ENCODE assay signal across 8 cellular contexts in the genomic region with DNA sequence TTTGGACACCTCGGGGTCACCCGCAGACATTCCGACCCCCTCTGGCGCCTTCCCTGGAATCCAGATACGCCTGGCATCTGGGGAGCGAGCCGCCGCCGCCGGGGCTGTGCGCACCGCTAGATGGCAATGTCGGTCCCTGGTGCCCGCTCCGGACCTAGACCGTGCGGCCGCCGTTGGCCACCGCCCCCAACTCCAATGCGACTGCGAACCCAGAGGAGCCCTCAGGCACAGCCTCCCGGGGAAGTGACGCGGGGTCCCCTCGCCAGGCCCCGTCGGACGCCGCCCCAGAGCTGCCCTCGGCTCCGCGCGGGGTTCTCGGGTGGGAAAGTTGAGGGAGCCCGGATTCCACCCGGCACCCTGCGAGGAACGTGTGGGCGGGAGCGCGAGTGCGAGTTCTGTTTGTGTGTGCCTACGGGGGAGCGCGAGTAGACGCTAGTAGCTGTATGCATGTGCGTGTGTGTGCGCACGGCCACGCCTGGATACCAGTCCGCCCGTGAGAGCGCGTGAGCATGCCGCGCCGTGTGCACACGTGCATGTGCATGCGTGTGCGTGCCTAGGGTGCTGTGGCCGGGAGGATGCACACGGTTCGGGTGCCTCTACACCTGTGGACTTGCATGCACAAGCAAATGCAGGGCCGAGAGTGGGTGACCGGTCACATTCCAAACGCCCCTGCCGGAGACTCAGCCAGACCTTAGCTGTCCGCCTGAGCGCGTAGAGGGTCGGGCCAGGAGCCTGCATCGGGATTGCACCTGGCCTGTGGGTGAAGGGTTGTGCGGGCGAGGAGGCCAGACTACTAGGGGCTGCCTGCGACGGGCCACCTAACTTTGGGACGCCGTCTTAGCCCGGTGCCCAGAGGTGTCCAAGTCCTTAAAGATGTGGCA. TPM values are rescaled to one million over a fixed set of nuclear protein-coding genes. Genes with fewer than 3 reads are reported as not detected.
DNase-seq lines count a peak whose midpoint lies in the region; ATAC-seq and TF ChIP-seq lines count a peak whose summit lies in the region.

No MANE protein-coding gene starts in this region.

- TF ChIP-seq CTCF in CD4-positive, alpha-beta T cell (IDR thresholded peaks at IDR 0.05): peak; percentile 66
- peak; percentile 74 for TF ChIP-seq CTCF in astrocyte of the cerebellum (IDR thresholded peaks at IDR 0.05; ENCODE audit: low read depth, low read length, missing control alignments)

- H3K4me3 ChIP-seq in astrocyte of the cerebellum (ENCODE audit: low read depth, low read length): peak overlapping the region; percentile 43

- H3K9me3 ChIP-seq in CD4-positive, alpha-beta T cell (ENCODE audit: control insufficient read depth, low read length): no peaks in the 10 kb centered on the region

- ATAC-seq in CD4-positive, alpha-beta T cell (ENCODE audit: poor library complexity): peak; percentile 30
- ATAC-seq in GM19351 (IDR thresholded peaks at IDR 0.05; ENCODE audit: unreplicated experiment): peak; percentile 54
- no peak for ATAC-seq in GM19023 (IDR thresholded peaks at IDR 0.05; ENCODE audit: unreplicated experiment)

- no peaks in the 10 kb centered on the region for H3K36me3 Mint-ChIP-seq in CD4-positive, alpha-beta T cell (ENCODE audit: low read depth)

- in situ Hi-C loops in astrocyte of the cerebellum (cut with HindIII; ENCODE audit: low sequenced_read_pairs): no loop called here

- CTCF ChIA-PET in CD4-positive, alpha-beta T cell (lab: Charles Lee): interaction anchor here (0.9 to 2.1 kb wide), 4 partner anchors 38 to 50 kb away, joined by 3 to 7 read pairs (median 4); a partner anchor contains a TSS

- no peaks in the 10 kb centered on the region for H3K9me3 Mint-ChIP-seq in CD4-positive, alpha-beta T cell

- H3K4me3 Mint-ChIP-seq in CD4-positive, alpha-beta T cell: peak overlapping the region; percentile 45

- peak in 2 of 10 experiments; percentile 16 to 25 for DNase-seq in CD4-positive, alpha-beta T cell
- DNase-seq in KG1 (lab: John Stamatoyannopoulos, UW): peak; percentile 60
- DNase-seq in SHP77 (lab: John Stamatoyannopoulos, UW): peak; percentile 57 to 77
- DNase-seq in astrocyte of the cerebellum (ENCODE audit: low read depth): no peak
- DNase-seq in hypothalamus (lab: John Stamatoyannopoulos, UW): peak in 41 of 51 donors; percentile 15 to 79 (median 51)
- DNase-seq in retina: peak; percentile 93

- H3K27ac Mint-ChIP-seq in CD4-positive, alpha-beta T cell: no peak overlapping the region

- H3K4me1 Mint-ChIP-seq in CD4-positive, alpha-beta T cell (ENCODE audit: low read depth): peaks cover 34% of the 10 kb centered on the region

- H3K27ac ChIP-seq in CD4-positive, alpha-beta T cell (ENCODE audit: low read depth, low read length): no peak overlapping the region

- POLR2A ChIA-PET in CD4-positive, alpha-beta T cell (lab: Charles Lee): no interaction called here

- peaks cover 73% of the 10 kb centered on the region for H3K27me3 Mint-ChIP-seq in CD4-positive, alpha-beta T cell

- intact Hi-C loops in CD4-positive, alpha-beta T cell (cut with DNase I, micrococcal nuclease): loop anchor here in 1 of 2 experiments (5.0 kb wide), 2 partner anchors 148 to 502 kb away; a partner anchor contains a TSS

- H3K27me3 ChIP-seq in CD4-positive, alpha-beta T cell (ENCODE audit: control insufficient read depth, insufficient read depth, low read length): peaks cover 65% of the 10 kb centered on the region

RNA-seq across cellular contexts. Expression of a gene that starts 1.9 kb away (rescaled TPM):
- total RNA-seq in CD4-positive, alpha-beta T cell: 1 to 10 TPM; 3.2 to 3.7 TPM

RNA-seq across cellular contexts. Expression of a gene that starts 8.2 kb away (rescaled TPM):
- total RNA-seq in CD4-positive, alpha-beta T cell: 1 to 10 TPM; 5.5 to 6.5 TPM

RNA-seq across cellular contexts. Expression of a gene that starts 42.4 kb away (rescaled TPM):
- 100 to 1,000 TPM; 159 to 166 TPM for total RNA-seq in CD4-positive, alpha-beta T cell
